Comparison of ENCODE assay signal across 1 cellular context in genomic region chr20:49979030-49979832, GRCh38.
TF ChIP-seq lines count a peak whose summit lies in the region.

No MANE protein-coding gene starts in this region.

TF ChIP-seq in HepG2, 621 proteins besides CTCF, POLR2A, EP300 and RAD21 (continued from another document and continues in another):
- no peak for TF ChIP-seq PBX2 (CRISPR knock-in tag; IDR thresholded peaks at IDR 0.05)
- peak; percentile 89 for TF ChIP-seq CBFB (CRISPR knock-in tag; IDR thresholded peaks at IDR 0.05)
- peak; percentile 84 for TF ChIP-seq ZNF792 (CRISPR knock-in tag; IDR thresholded peaks at IDR 0.05)
- 0 out of 2 replicates have a peak, but pooled peaks have one; percentile 56 for TF ChIP-seq HOMEZ (CRISPR knock-in tag; IDR thresholded peaks at IDR 0.05; ENCODE audit: low read depth)
- TF ChIP-seq RFX1 (IDR thresholded peaks at IDR 0.05): no peak
- TF ChIP-seq TAF15 (IDR thresholded peaks at IDR 0.05; ENCODE audit: low read depth, low read length, poor library complexity, severe bottlenecking): peak; percentile 91
- TF ChIP-seq PLRG1 (conservative IDR thresholded peaks at IDR 0.05): no peak
- TF ChIP-seq ARID4A (CRISPR knock-in tag; IDR thresholded peaks at IDR 0.05; ENCODE audit: borderline replicate concordance): peak; percentile 63
- TF ChIP-seq DMAP1 (CRISPR knock-in tag; IDR thresholded peaks at IDR 0.05): peak; percentile 90
- no peak for TF ChIP-seq ZNF383 (CRISPR knock-in tag; IDR thresholded peaks at IDR 0.05; ENCODE audit: borderline replicate concordance)
- TF ChIP-seq SNRNP70 (IDR thresholded peaks at IDR 0.05; ENCODE audit: low read depth, low read length): no peak
- TF ChIP-seq HIVEP1 (CRISPR knock-in tag; IDR thresholded peaks at IDR 0.05): peak; percentile 88
- TF ChIP-seq ATF6 (CRISPR knock-in tag; conservative IDR thresholded peaks at IDR 0.05): peak; percentile 93; the same call in 1 of the 2 replicates
- no peak for TF ChIP-seq ZNF75D (CRISPR knock-in tag; IDR thresholded peaks at IDR 0.05; ENCODE audit: borderline replicate concordance)
- peak; percentile 67; the same call in 1 of the 2 replicates for TF ChIP-seq ETV6 (CRISPR knock-in tag; conservative IDR thresholded peaks at IDR 0.05)
- no peak for TF ChIP-seq ARNT (IDR thresholded peaks at IDR 0.05)
- TF ChIP-seq MXD1 (CRISPR knock-in tag; IDR thresholded peaks at IDR 0.05): peak; percentile 94
- no peak for TF ChIP-seq SYNCRIP (IDR thresholded peaks at IDR 0.05; ENCODE audit: insufficient read depth, low read depth, low read length)
- TF ChIP-seq JUN (CRISPR knock-in tag; IDR thresholded peaks at IDR 0.05): peak; percentile 66
- 0 out of 2 replicates have a peak, but pooled peaks have one; percentile 47 for TF ChIP-seq ZNF557 (CRISPR knock-in tag; IDR thresholded peaks at IDR 0.05)
- TF ChIP-seq ZSCAN12 (CRISPR knock-in tag; IDR thresholded peaks at IDR 0.05): peak; percentile 92; the same call in 1 of the 2 replicates
- 0 out of 2 replicates have a peak, but pooled peaks have one; percentile 28 for TF ChIP-seq RFX5 (IDR thresholded peaks at IDR 0.05; ENCODE audit: low read depth, low read length)
- no peak for TF ChIP-seq GATA4 (IDR thresholded peaks at IDR 0.05; ENCODE audit: borderline replicate concordance, low read depth)
- TF ChIP-seq ZBTB38 (CRISPR knock-in tag; IDR thresholded peaks at IDR 0.05): peak; percentile 47; the same call in 1 of the 2 replicates
- peak; percentile 75; the same call in 1 of the 2 replicates for TF ChIP-seq ZNF800 (CRISPR knock-in tag; IDR thresholded peaks at IDR 0.05)
- TF ChIP-seq ZBTB40 (IDR thresholded peaks at IDR 0.05): no peak
- peak; percentile 78; the same call in 1 of the 2 replicates for TF ChIP-seq ZBTB40 (CRISPR knock-in tag; IDR thresholded peaks at IDR 0.05)
- no peak for TF ChIP-seq THYN1 (CRISPR knock-in tag; IDR thresholded peaks at IDR 0.05; ENCODE audit: borderline replicate concordance, low read depth)
- TF ChIP-seq FOXA3 (CRISPR knock-in tag; IDR thresholded peaks at IDR 0.05): peak; percentile 57; the same call in 1 of the 2 replicates
- TF ChIP-seq MBNL3 (CRISPR knock-in tag; conservative IDR thresholded peaks at IDR 0.05): no peak
- peak; percentile 75; the same call in 1 of the 2 replicates for TF ChIP-seq KAT8 (CRISPR knock-in tag; IDR thresholded peaks at IDR 0.05)
- peak; percentile 61 for TF ChIP-seq MEF2D (CRISPR knock-in tag; IDR thresholded peaks at IDR 0.05)
